In genomic region chr2:96608459-96609455, GRCh38 we compare ENCODE assay signal across 12 cellular contexts. TPM values are rescaled to one million over a fixed set of nuclear protein-coding genes. Genes with fewer than 3 reads are reported as not detected.
DNase-seq lines count a peak whose midpoint lies in the region; ATAC-seq, FAIRE-seq and TF ChIP-seq lines count a peak whose summit lies in the region.
"Had no signal": no experiment of that assay in that cellular context is flagged by ENCODE, and none has a peak within 500 bp of the region (broad histone marks: within the 10 kb centered on the region; RNA-seq: fewer than 3 reads in every experiment).

No MANE protein-coding gene starts in this region.

- RAD21 ChIA-PET in GM12878 (lab: Charles Lee; ENCODE audit: unreplicated experiment): no interaction called here

- H3K4me1 ChIP-seq in GM12878 (ENCODE audit: control insufficient read depth, insufficient read depth, low read length) (no peaks in the 10 kb centered on the region), mucosa of descending colon (ENCODE audit: low read depth) (no peaks in the 10 kb centered on the region)

- no peaks in the 10 kb centered on the region for H3K27me3 ChIP-seq in GM12878 (replicated peaks in 1 of 2; ENCODE audit: control insufficient read depth in 2 of 2, insufficient read depth in 2 of 2, low read length in 1 of 2)
- H3K27me3 ChIP-seq: heart right ventricle had no signal

- no peak for TF ChIP-seq RAD21 in GM12878 (IDR thresholded peaks at IDR 0.05; ENCODE audit: insufficient read depth, low read depth, low read length)

- ATAC-seq in GM12878 (no peak; the same call in 2 of the 3 replicates), mucosa of descending colon (peak; percentile 43), GM21526 (IDR thresholded peaks at IDR 0.05; ENCODE audit: low FRiP score, unreplicated experiment) (no peak), HG02678 (IDR thresholded peaks at IDR 0.05; ENCODE audit: unreplicated experiment) (no peak)

- no peaks in the 10 kb centered on the region for H3K4me1 Mint-ChIP-seq in osteocyte (ENCODE audit: unreplicated experiment)

- intact Hi-C loops in GM12878 (cut with micrococcal nuclease; ENCODE audit: unreplicated experiment) (no loop called here), mucosa of descending colon (cut with DNase I, micrococcal nuclease) (no loop called here)

- H3K4me3 Mint-ChIP-seq in osteocyte (ENCODE audit: unreplicated experiment): no peak overlapping the region
- H3K4me3 Mint-ChIP-seq: naive B cell had no signal

- H3K27ac ChIP-seq in GM12878 (ENCODE audit: control insufficient read depth, insufficient read depth): no peak overlapping the region

- TF ChIP-seq CTCF in GM12878 (IDR thresholded peaks at IDR 0.05 in 2 of 3, conservative IDR thresholded peaks at IDR 0.05 in 1 of 3; ENCODE audit: control insufficient read depth in 2 of 3, extremely low read depth in 1 of 3, insufficient read depth in 1 of 3, low read depth in 3 of 3, low read length in 3 of 3) (no peak), mucosa of descending colon (IDR thresholded peaks at IDR 0.05) (no peak), osteocyte (IDR thresholded peaks at IDR 0.05) (no peak)

- no peaks in the 10 kb centered on the region for H3K79me2 ChIP-seq in GM12878 (ENCODE audit: control insufficient read depth, insufficient read depth, low read length)

- 90% methylated on average over 13 of the region's 13 CpGs for WGBS in GM12878 (ENCODE audit: insufficient coverage, insufficient replicate concordance, low lambda C conversion rate, missing lambda C conversion rate)

- no peak for TF ChIP-seq EP300 in GM12878 (IDR thresholded peaks at IDR 0.05; ENCODE audit: borderline replicate concordance in 1 of 2, control insufficient read depth in 1 of 2, low read depth in 2 of 2, low read length in 2 of 2)

- BruUV-seq in GM12878 (replicated peaks; lab: Mats Ljungman, UMichigan): no TSS peak

- H3K9me3 Mint-ChIP-seq in osteocyte (ENCODE audit: unreplicated experiment): no peaks in the 10 kb centered on the region
- H3K9me3 Mint-ChIP-seq: naive B cell had no signal

- H3K9ac ChIP-seq in GM12878 (ENCODE audit: control insufficient read depth, insufficient read depth, low read length): no peak overlapping the region

- no peak overlapping the region for H2AFZ ChIP-seq in GM12878 (ENCODE audit: control insufficient read depth, low read depth, low read length)

- POLR2A ChIA-PET in GM12878 (lab: Charles Lee): no interaction called here

- no peak overlapping the region for H3K27ac Mint-ChIP-seq in osteocyte (ENCODE audit: unreplicated experiment)

- peaks cover 79% of the 10 kb centered on the region for H3K36me3 Mint-ChIP-seq in osteocyte (ENCODE audit: unreplicated experiment)

- in situ Hi-C loops in GM12878 (cut with MboI): no loop called here

- no peaks in the 10 kb centered on the region; the same call in 1 of the 2 replicates for H4K20me1 ChIP-seq in GM12878 (ENCODE audit: control insufficient read depth, insufficient read depth)

- H3K4me3 ChIP-seq in GM12878: no peak overlapping the region
- no peak overlapping the region for H3K4me3 ChIP-seq in mucosa of descending colon
- H3K4me3 ChIP-seq: heart right ventricle had no signal

- H3K27me3 Mint-ChIP-seq in osteocyte (ENCODE audit: unreplicated experiment): no peaks in the 10 kb centered on the region
- H3K27me3 Mint-ChIP-seq: naive B cell had no signal

- SMC1A ChIA-PET in GM12878 (lab: Charles Lee; ENCODE audit: uncharacterized antibody, unreplicated experiment): interaction anchor here (0.9 to 1.5 kb wide), 2 partner anchors 23 to 166 kb away, joined by 3 to 4 read pairs; no protein-coding TSS in a partner anchor

- peak; percentile 43 for DNase-seq in COLO829 (ENCODE audit: low spot score)
- DNase-seq in GOT3 (lab: John Stamatoyannopoulos, UW): peak; percentile 13
- peak; percentile 4 for DNase-seq in GM12878 (ENCODE audit: low read depth, low spot score)
- DNase-seq in mucosa of descending colon: no peak
- DNase-seq in osteocyte (ENCODE audit: extremely low spot score, unreplicated experiment): no peak
- DNase-seq in superior temporal gyrus (ENCODE audit: extremely low spot score): no peak
- DNase-seq: activated CD8-positive, alpha-beta memory T cell treated with anti-CD3 and anti-CD28 coated beads, Interleukin-2, amount 50 U/mL, for 4 hours; heart right ventricle; naive B cell; NCI-H446 had no signal

- no peak overlapping the region for H3K4me2 ChIP-seq in GM12878 (ENCODE audit: control insufficient read depth, insufficient read depth)

- CTCF ChIA-PET in GM12878 (lab: Yijun Ruan, JAX): interaction anchor here (1.2 kb wide), 1 partner anchor 155 kb away, joined by 4 read pairs; no protein-coding TSS in a partner anchor

- no peaks in the 10 kb centered on the region for H3K9me3 ChIP-seq in GM12878 (replicated peaks; ENCODE audit: control insufficient read depth, insufficient read depth, low read length)
- no peaks in the 10 kb centered on the region for H3K9me3 ChIP-seq in mucosa of descending colon
- H3K9me3 ChIP-seq: heart right ventricle had no signal

- FAIRE-seq in GM12878 (lab: Jason Lieb, UNC): no peak

- TF ChIP-seq POLR2A in GM12878 (IDR thresholded peaks at IDR 0.05; ENCODE audit: low read depth, low read length): no peak

- H3K36me3 ChIP-seq in GM12878 (ENCODE audit: control insufficient read depth in 2 of 2, insufficient read depth in 2 of 2, low read length in 1 of 2) (peaks cover 36 to 44% of the 10 kb centered on the region in 2 experiments), mucosa of descending colon (ENCODE audit: low read depth) (peaks cover 30% of the 10 kb centered on the region)

TF ChIP-seq in GM12878, 131 proteins besides CTCF, POLR2A, EP300 and RAD21:
- TF ChIP-seq SIN3A (IDR thresholded peaks at IDR 0.05; ENCODE audit: low read depth, low read length): no peak
- no peak for TF ChIP-seq RCOR1 (conservative IDR thresholded peaks at IDR 0.05; ENCODE audit: low read depth, low read length)
- TF ChIP-seq CHD1 (IDR thresholded peaks at IDR 0.05; ENCODE audit: low read depth, low read length): no peak
- no peak for TF ChIP-seq KLF5 (IDR thresholded peaks at IDR 0.05; ENCODE audit: partially characterized antibody)

RNA-seq across cellular contexts. Expression of gene KANSL3, which starts 29.4 kb away (rescaled TPM):
- total RNA-seq in GM12878 (2013; cell fraction: nucleolus; rRNA removed): 102 and 116 TPM in 2 replicates
- total RNA-seq in GM12878 (2014; rRNA removed) (18.6 and 24.6 TPM in 2 replicates), GM12878 (2014; rRNA removed; fragmentation: Illumina TruSeq; extraction: Trizol) (13.5 and 15.9 TPM in 2 replicates), GM12878 (2021) (25.9 and 26.1 TPM in 2 replicates), mucosa of descending colon (10 to 100 TPM; 36.1 to 64.7 (median 49.2) TPM), osteocyte (44.2 and 45.8 TPM in 2 replicates)
- polyA plus RNA-seq in GM12878 (2011; ENCODE audit: low read depth): 15.2 TPM
- polyA plus RNA-seq in GM12878 (2011; rRNA removed) (13.6 and 14.9 TPM in 2 replicates), GM12878 (2014; fragmentation: Illumina TruSeq; extraction: Trizol) (15.0 and 18.0 TPM in 2 replicates), GM12878 (2014; fragmentation: Nextera tagmentation; extraction: Ambion mirVana) (1 to 10 TPM; 5.6 to 6.6 TPM), GM12878 (2014; rRNA removed) (18.3 and 20.0 TPM in 2 replicates), GM12878 (2016; fragmentation: Nextera tagmentation; extraction: Ambion mirVana) (10 to 100 TPM; 14.1 to 17.5 TPM)
- polyA plus RNA-seq in GM12878 (2011; cell fraction: cytosol; rRNA removed): 19.3 and 20.1 TPM in 2 replicates
- 46.5 and 50.4 TPM in 2 replicates for polyA plus RNA-seq in GM12878 (2011; cell fraction: nucleus; rRNA removed)
- polyA plus RNA-seq in GM12878 (2012): 17.1 and 24.9 TPM in 2 replicates
- polyA minus RNA-seq in GM12878 (2011; rRNA and poly(A)+ RNA removed): 46.5 and 64.6 TPM in 2 replicates
- polyA minus RNA-seq in GM12878 (2011; cell fraction: cytosol; rRNA and poly(A)+ RNA removed): 10.5 and 14.8 TPM in 2 replicates
- 30.1 and 53.5 TPM in 2 replicates for polyA minus RNA-seq in GM12878 (2011; cell fraction: nucleus; rRNA and poly(A)+ RNA removed)

RNA-seq across cellular contexts. Expression of gene FER1L5, which starts 33.8 kb away (rescaled TPM):
- not detected in 2 replicates for total RNA-seq in GM12878 (2013; cell fraction: nucleolus; rRNA removed)
- total RNA-seq in GM12878 (2014; rRNA removed): not detected in 2 replicates
- total RNA-seq in GM12878 (2014; rRNA removed; fragmentation: Illumina TruSeq; extraction: Trizol): not detected in 2 replicates
- not detected in 2 replicates for total RNA-seq in GM12878 (2021)
- polyA plus RNA-seq in GM12878 (2011; ENCODE audit: low read depth): not detected
- polyA plus RNA-seq in GM12878 (2011; rRNA removed): not detected in 2 replicates
- polyA plus RNA-seq in GM12878 (2011; cell fraction: cytosol; rRNA removed): not detected in 2 replicates
- 0.01 TPM in 1 of 2 replicates, not detected in the other for polyA plus RNA-seq in GM12878 (2011; cell fraction: nucleus; rRNA removed)
- not detected in 2 replicates for polyA plus RNA-seq in GM12878 (2012)
- not detected in 2 replicates for polyA plus RNA-seq in GM12878 (2014; fragmentation: Illumina TruSeq; extraction: Trizol)
- polyA plus RNA-seq in GM12878 (2014; fragmentation: Nextera tagmentation; extraction: Ambion mirVana): not detected
- not detected in 2 replicates for polyA plus RNA-seq in GM12878 (2014; rRNA removed)
- not detected for polyA plus RNA-seq in GM12878 (2016; fragmentation: Nextera tagmentation; extraction: Ambion mirVana)
- not detected in 2 replicates for polyA minus RNA-seq in GM12878 (2011; rRNA and poly(A)+ RNA removed)
- not detected in 2 replicates for polyA minus RNA-seq in GM12878 (2011; cell fraction: cytosol; rRNA and poly(A)+ RNA removed)
- not detected in 2 replicates for polyA minus RNA-seq in GM12878 (2011; cell fraction: nucleus; rRNA and poly(A)+ RNA removed)
- total RNA-seq in mucosa of descending colon: under 1 TPM in 1 of 3 donors, not detected in 2; 0.09 TPM
- 0.13 TPM in 1 of 2 replicates, not detected in the other for total RNA-seq in osteocyte

Comparison
In these comparisons a context has a peak if more than half of its experiments do, and no peak if none do; other contexts are left out.
1. DNase-seq: peak in COLO829 (single experiment), GOT3 (single experiment) and GM12878 (single experiment); none in mucosa of descending colon (0 of 3), osteocyte (single experiment) and superior temporal gyrus (single experiment).